ENCODE assay signal across 13 cellular contexts in genomic region chr16:15337974-15338605, GRCh38. TPM values are rescaled to one million over a fixed set of nuclear protein-coding genes. Genes with fewer than 3 reads are reported as not detected.
DNase-seq lines count a peak whose midpoint lies in the region; ATAC-seq, FAIRE-seq and TF ChIP-seq lines count a peak whose summit lies in the region.
"Not testable (repeated sequence)": the region's sequence is repeated elsewhere in the genome, so short reads cannot be mapped to it uniquely, and the experiment has no call there.
"Had no signal": no experiment of that assay in that cellular context is flagged by ENCODE, and none has a peak within 500 bp of the region (broad histone marks: within the 10 kb centered on the region; RNA-seq: fewer than 3 reads in every experiment).

No MANE protein-coding gene starts in this region.

- not testable (repeated sequence) for FAIRE-seq in HepG2 (lab: Jason Lieb, UNC)

- intact Hi-C loops in HCT116 (cut with micrococcal nuclease); HepG2 (cut with micrococcal nuclease; ENCODE audit: unreplicated experiment): not testable (repeated sequence)

- not testable (repeated sequence) for H3K36me3 Mint-ChIP-seq in GM23338 (ENCODE audit: low read depth); WTC11

- ATAC-seq in GM23338: peak; percentile 80
- ATAC-seq in HCT116: peak; percentile 55; the same call in 1 of the 2 replicates
- ATAC-seq in WTC11: peak; percentile 76
- peak; percentile 17; the same call in 1 of the 3 replicates for ATAC-seq in HepG2

- not testable (repeated sequence) for H3K4me3 ChIP-seq in GM23338; HCT116 (replicated peaks in 1 of 2; ENCODE audit: low read depth in 1 of 2, low read length in 2 of 2); HepG2 (replicated peaks in 1 of 3; ENCODE audit: insufficient read depth in 1 of 3, low read depth in 2 of 3, low read length in 3 of 3)

- not testable (repeated sequence) for H3K79me2 ChIP-seq in GM23338 (replicated peaks; ENCODE audit: insufficient read depth); HCT116 (ENCODE audit: insufficient read depth, low read length); HepG2 (ENCODE audit: insufficient read depth, low read length)

- TF ChIP-seq CTCF in GM23338 (conservative IDR thresholded peaks at IDR 0.05; ENCODE audit: low read depth in 2 of 2); HCT116 (IDR thresholded peaks at IDR 0.05 in 2 of 3, conservative IDR thresholded peaks at IDR 0.05 in 1 of 3; ENCODE audit: borderline replicate concordance in 1 of 3, insufficient read depth in 1 of 3, low read depth in 2 of 3, low read length in 2 of 3); WTC11 (IDR thresholded peaks at IDR 0.05); HepG2 (CRISPR knock-in tag; IDR thresholded peaks at IDR 0.05): not testable (repeated sequence)

- POLR2A ChIA-PET in HCT116 (lab: Charles Lee); WTC11 (lab: Charles Lee); HepG2 (lab: Yijun Ruan, JAX): not testable (repeated sequence)

- H3K4me2 ChIP-seq in GM23338; HCT116 (ENCODE audit: low read length); HepG2 (ENCODE audit: low read depth, low read length): not testable (repeated sequence)

- not testable (repeated sequence) for H3K9ac ChIP-seq in HCT116 (ENCODE audit: low read length); HepG2 (ENCODE audit: insufficient read depth, low read depth, low read length)

- H3K36me3 ChIP-seq in GM23338 (ENCODE audit: insufficient read depth); HCT116 (ENCODE audit: control insufficient read depth in 1 of 2, insufficient read depth in 2 of 2, low read length in 2 of 2); HepG2 (replicated peaks in 1 of 2; ENCODE audit: control insufficient read depth in 1 of 2, insufficient read depth in 2 of 2, low read length in 2 of 2): not testable (repeated sequence)

- H3K4me3 Mint-ChIP-seq in GM23338, WTC11: not testable (repeated sequence)

- TF ChIP-seq EP300 in HepG2 (IDR thresholded peaks at IDR 0.05; ENCODE audit: low read depth in 2 of 2, low read length in 2 of 2); HepG2 (CRISPR knock-in tag; IDR thresholded peaks at IDR 0.05; ENCODE audit: borderline replicate concordance): not testable (repeated sequence)

- not testable (repeated sequence) for H3K9me2 ChIP-seq in GM23338 (ENCODE audit: insufficient read depth); HCT116 (ENCODE audit: insufficient read depth)

- H3K9me3 Mint-ChIP-seq in GM23338, WTC11: not testable (repeated sequence)

- H3K27ac ChIP-seq in GM23338 (ENCODE audit: low read depth); HCT116 (ENCODE audit: low read depth, low read length); HepG2 (ENCODE audit: extremely low read length, insufficient read depth, low read length): not testable (repeated sequence)

- not testable (repeated sequence) for TF ChIP-seq RAD21 in HCT116 (IDR thresholded peaks at IDR 0.05; ENCODE audit: low read depth); HepG2 (CRISPR knock-in tag; IDR thresholded peaks at IDR 0.05)

- TF ChIP-seq POLR2A in HCT116 (IDR thresholded peaks at IDR 0.05; ENCODE audit: borderline replicate concordance, extremely low read depth, insufficient read depth, insufficient read length); HepG2 (IDR thresholded peaks at IDR 0.05; ENCODE audit: insufficient read depth in 1 of 2, low read depth in 2 of 2, low read length in 2 of 2): not testable (repeated sequence)

- RAD21 ChIA-PET in HCT116 (lab: Charles Lee; ENCODE audit: low non-redundant PET in 1 of 2, low total read pairs in 2 of 2, uncharacterized antibody in 2 of 2, unreplicated experiment in 2 of 2): not testable (repeated sequence)

- H3K27ac Mint-ChIP-seq in GM23338, WTC11: not testable (repeated sequence)

- not testable (repeated sequence) for BruUV-seq in HCT116 (replicated peaks; lab: Mats Ljungman, UMichigan); HepG2 (replicated peaks; lab: Mats Ljungman, UMichigan)

- H3K4me1 ChIP-seq in GM23338 (ENCODE audit: insufficient read depth); HCT116 (ENCODE audit: control insufficient read depth in 1 of 2, insufficient read depth in 2 of 2, low read length in 2 of 2); HepG2 (ENCODE audit: insufficient read depth, low read length): not testable (repeated sequence)

- H3K4me1 Mint-ChIP-seq in GM23338, WTC11: not testable (repeated sequence)

- H4K20me1 ChIP-seq in GM23338 (replicated peaks; ENCODE audit: insufficient read depth); HCT116 (ENCODE audit: insufficient read depth); HepG2 (ENCODE audit: insufficient read depth, low read length): not testable (repeated sequence)

- not testable (repeated sequence) for DNase-seq in GM23338 (ENCODE audit: low spot score); HCT116 (ENCODE audit: low read depth, low spot score); WTC11 (ENCODE audit: low spot score); HepG2 (ENCODE audit: low spot score)
- DNase-seq in HT1080 (ENCODE audit: low read depth): peak; percentile 0

- not testable (repeated sequence) for H3F3A ChIP-seq in GM23338 (replicated peaks; ENCODE audit: low read depth)

- H3K27me3 Mint-ChIP-seq in GM23338 (ENCODE audit: insufficient read depth, low read depth, poor library complexity); WTC11 (ENCODE audit: low read depth): not testable (repeated sequence)

- not testable (repeated sequence) for H3K9me3 ChIP-seq in HCT116 (ENCODE audit: control insufficient read depth in 1 of 2, insufficient read depth in 1 of 2, low read depth in 1 of 2, low read length in 2 of 2); HepG2 (ENCODE audit: low read length)

- WGBS in HepG2 (ENCODE audit: low lambda C conversion rate): 31% methylated on average over 2 of the region's 7 CpGs

- in situ Hi-C loops in HepG2 (cut with HindIII; ENCODE audit: extremely low pct_ligation_motif_present, low pct_unique_long_range_greater_than_20kb): not testable (repeated sequence)

- CTCF ChIA-PET in HCT116 (lab: Charles Lee); WTC11 (lab: Charles Lee); HepG2 (lab: Yijun Ruan, JAX; ENCODE audit: low intra/inter-chr PET ratio, low total read pairs): not testable (repeated sequence)

- H3K27me3 ChIP-seq in GM23338 (ENCODE audit: insufficient read depth); HCT116 (ENCODE audit: insufficient read depth, low read length); HepG2 (ENCODE audit: control insufficient read depth in 1 of 2, insufficient read depth in 2 of 2, low read length in 2 of 2): not testable (repeated sequence)

- not testable (repeated sequence) for H2AFZ ChIP-seq in GM23338; HCT116 (ENCODE audit: low read depth, low read length, poor library complexity, severe bottlenecking); HepG2 (ENCODE audit: low read length)

RNA-seq across cellular contexts. Expression of gene NPIPA5, which starts 40.0 kb away (rescaled TPM):
- 0.56 TPM in 1 of 2 replicates, not detected in the other for total RNA-seq in GM23338 (2014; rRNA removed; shearing (Covaris generic))
- polyA plus RNA-seq in GM23338 (2016; fragmentation: Nextera tagmentation; extraction: Ambion mirVana) (1.8 and 2.7 TPM in 2 replicates), HepG2 (2011; rRNA removed) (21.5 and 26.9 TPM in 2 replicates)
- total RNA-seq in HCT116 (2021; ENCODE audit: unreplicated experiment) (9.3 TPM), WTC11 (2021) (9.1 to 15.0 TPM (median 14.2 TPM) in 3 replicates), HepG2 (2016; rRNA removed; fragmentation: Illumina TruSeq; extraction: Trizol) (9.7 and 10.7 TPM in 2 replicates)
- 9.8 and 13.8 TPM in 2 replicates for polyA plus RNA-seq in HCT116 (2012)
- 1.5 and 3.0 TPM in 2 replicates for total RNA-seq in HT1080 (2014; rRNA removed; shearing (Covaris generic))
- 6.4 and 8.5 TPM in 2 replicates for polyA plus RNA-seq in HT1080 (2015; cell fraction: cytosol; rRNA removed)
- polyA plus RNA-seq in HT1080 (2015; cell fraction: nucleus; rRNA removed): 14.7 and 16.6 TPM in 2 replicates
- 0.62 and 0.91 TPM in 2 replicates for total RNA-seq in HepG2 (2016; cell fraction: cytosol; rRNA removed; fragmentation: Illumina TruSeq; extraction: Trizol; ENCODE audit: low read depth)
- 3.5 and 8.2 TPM in 2 replicates for total RNA-seq in HepG2 (2016; cell fraction: insoluble cytoplasmic fraction; rRNA removed; fragmentation: Illumina TruSeq; extraction: Trizol)
- total RNA-seq in HepG2 (2016; cell fraction: membrane; rRNA removed; fragmentation: Illumina TruSeq; extraction: Trizol): 1.9 and 3.2 TPM in 2 replicates
- 3.3 and 5.3 TPM in 2 replicates for total RNA-seq in HepG2 (2016; cell fraction: nucleus; rRNA removed; fragmentation: Illumina TruSeq; extraction: Trizol)
- polyA plus RNA-seq in HepG2 (2011; cell fraction: cytosol; rRNA removed): 7.8 and 8.6 TPM in 2 replicates
- 68.2 and 83.9 TPM in 2 replicates for polyA plus RNA-seq in HepG2 (2011; cell fraction: nucleus; rRNA removed)
- 18.3 and 21.4 TPM in 2 replicates for polyA plus RNA-seq in HepG2 (2012)
- polyA plus RNA-seq in HepG2 (2016; cell fraction: cytosol; fragmentation: Illumina TruSeq; extraction: Trizol; ENCODE audit: low read depth): 3.3 and 4.8 TPM in 2 replicates
- 16.9 and 26.5 TPM in 2 replicates for polyA plus RNA-seq in HepG2 (2016; cell fraction: insoluble cytoplasmic fraction; fragmentation: Illumina TruSeq; extraction: Trizol; ENCODE audit: low read depth)
- polyA plus RNA-seq in HepG2 (2016; cell fraction: membrane; fragmentation: Illumina TruSeq; extraction: Trizol; ENCODE audit: low read depth): 6.5 and 11.7 TPM in 2 replicates
- polyA plus RNA-seq in HepG2 (2016; cell fraction: nucleus; fragmentation: Illumina TruSeq; extraction: Trizol; ENCODE audit: insufficient read depth, low read depth): 91.4 and 92.8 TPM in 2 replicates
- 0.30 and 1.0 TPM in 2 replicates for polyA minus RNA-seq in HepG2 (2011; rRNA and poly(A)+ RNA removed; ENCODE audit: low replicate concordance)
- polyA minus RNA-seq in HepG2 (2011; cell fraction: cytosol; rRNA and poly(A)+ RNA removed): 0.59 TPM in 1 of 2 replicates, not detected in the other
- polyA minus RNA-seq in HepG2 (2011; cell fraction: nucleus; rRNA and poly(A)+ RNA removed): 5.7 and 5.8 TPM in 2 replicates
- total RNA-seq: A172, B cell, Daoy had no signal
- polyA plus RNA-seq: CD14-positive monocyte had no signal

RNA-seq across cellular contexts. Expression of gene MPV17L, which starts 57.5 kb away (rescaled TPM):
- 8.0 and 11.7 TPM in 2 replicates for total RNA-seq in GM23338 (2014; rRNA removed; shearing (Covaris generic))
- 3.0 and 3.2 TPM in 2 replicates for polyA plus RNA-seq in GM23338 (2016; fragmentation: Nextera tagmentation; extraction: Ambion mirVana)
- total RNA-seq in HCT116 (2021; ENCODE audit: unreplicated experiment): not detected
- polyA plus RNA-seq in HCT116 (2012): not detected in 2 replicates
- total RNA-seq in HT1080 (2014; rRNA removed; shearing (Covaris generic)): not detected in 2 replicates
- polyA plus RNA-seq in HT1080 (2015; cell fraction: cytosol; rRNA removed): not detected in 2 replicates
- polyA plus RNA-seq in HT1080 (2015; cell fraction: nucleus; rRNA removed): not detected in 2 replicates
- total RNA-seq in WTC11 (2021): 5.4 to 8.4 TPM (median 6.4 TPM) in 3 replicates
- 63.8 and 75.8 TPM in 2 replicates for total RNA-seq in HepG2 (2016; rRNA removed; fragmentation: Illumina TruSeq; extraction: Trizol)
- total RNA-seq in HepG2 (2016; cell fraction: cytosol; rRNA removed; fragmentation: Illumina TruSeq; extraction: Trizol; ENCODE audit: low read depth): 10.1 and 10.5 TPM in 2 replicates
- 63.6 and 79.3 TPM in 2 replicates for total RNA-seq in HepG2 (2016; cell fraction: insoluble cytoplasmic fraction; rRNA removed; fragmentation: Illumina TruSeq; extraction: Trizol)
- 45.8 and 49.0 TPM in 2 replicates for total RNA-seq in HepG2 (2016; cell fraction: membrane; rRNA removed; fragmentation: Illumina TruSeq; extraction: Trizol)
- 37.4 and 38.1 TPM in 2 replicates for total RNA-seq in HepG2 (2016; cell fraction: nucleus; rRNA removed; fragmentation: Illumina TruSeq; extraction: Trizol)
- polyA plus RNA-seq in HepG2 (2011; rRNA removed): 33.6 and 34.7 TPM in 2 replicates
- 30.7 and 35.5 TPM in 2 replicates for polyA plus RNA-seq in HepG2 (2011; cell fraction: cytosol; rRNA removed)
- polyA plus RNA-seq in HepG2 (2011; cell fraction: nucleus; rRNA removed): 10.6 and 16.5 TPM in 2 replicates
- 15.0 and 21.1 TPM in 2 replicates for polyA plus RNA-seq in HepG2 (2012)
- polyA plus RNA-seq in HepG2 (2016; cell fraction: cytosol; fragmentation: Illumina TruSeq; extraction: Trizol; ENCODE audit: low read depth): 6.4 and 10.6 TPM in 2 replicates
- polyA plus RNA-seq in HepG2 (2016; cell fraction: insoluble cytoplasmic fraction; fragmentation: Illumina TruSeq; extraction: Trizol; ENCODE audit: low read depth): 56.5 and 61.1 TPM in 2 replicates
- polyA plus RNA-seq in HepG2 (2016; cell fraction: membrane; fragmentation: Illumina TruSeq; extraction: Trizol; ENCODE audit: low read depth): 26.1 and 27.8 TPM in 2 replicates
- 49.1 and 49.6 TPM in 2 replicates for polyA plus RNA-seq in HepG2 (2016; cell fraction: nucleus; fragmentation: Illumina TruSeq; extraction: Trizol; ENCODE audit: insufficient read depth, low read depth)
- 10.5 and 73.9 TPM in 2 replicates for polyA minus RNA-seq in HepG2 (2011; rRNA and poly(A)+ RNA removed; ENCODE audit: low replicate concordance)
- polyA minus RNA-seq in HepG2 (2011; cell fraction: cytosol; rRNA and poly(A)+ RNA removed): 42.8 and 48.0 TPM in 2 replicates
- 20.3 and 27.0 TPM in 2 replicates for polyA minus RNA-seq in HepG2 (2011; cell fraction: nucleus; rRNA and poly(A)+ RNA removed)
- total RNA-seq: CD4-positive, alpha-beta memory T cell; CD4-positive, alpha-beta T cell; CD4-positive, CD25-positive, alpha-beta regulatory T cell; CD8-positive, alpha-beta T cell had no signal
- polyA plus RNA-seq: CD4-positive, alpha-beta memory T cell; CD4-positive, CD25-positive, alpha-beta regulatory T cell had no signal

Comparison
In these comparisons a context has a peak if more than half of its experiments do, and no peak if none do; other contexts are left out.
1. ATAC-seq: peak in every context shown above with its lines; median percentile 80 in GM23338; 76 in WTC11; 55 in HCT116; 17 in HepG2.